11 cellular contexts compared by ENCODE assay signal in genomic region chr11:92765418-92765817, GRCh38.
A peak's percentile ranks its signal among the peaks of the same experiment; 100 is the strongest.
DNase-seq lines count a peak whose midpoint lies in the region; ATAC-seq and TF ChIP-seq lines count a peak whose summit lies in the region.
"Had no signal": no experiment of that assay in that cellular context is flagged by ENCODE, and none has a peak within 500 bp of the region (broad histone marks: within the 10 kb centered on the region; RNA-seq: fewer than 3 reads in every experiment).

No MANE protein-coding gene starts in this region.

- H2AFZ ChIP-seq in OCI-LY3 (ENCODE audit: low read depth, low read length) (0 out of 2 replicates have a peak overlapping the region, but pooled peaks have one; percentile 8), smooth muscle cell (ENCODE audit: low read depth) (no peak overlapping the region)

- no peak overlapping the region for H3K27ac ChIP-seq in OCI-LY3 (ENCODE audit: low read length)
- H3K27ac ChIP-seq in smooth muscle cell (ENCODE audit: low read depth) = no peak overlapping the region

- H3K9ac ChIP-seq in OCI-LY3 (ENCODE audit: low read length) (no peak overlapping the region), smooth muscle cell (ENCODE audit: low read depth) (no peak overlapping the region)

- H3K36me3 Mint-ChIP-seq in activated T-cell treated with anti-CD3 and anti-CD28 coated beads, Interleukin-2, amount 50 U/mL, for 72 hours (ENCODE audit: insufficient read depth in 2 of 2) = peaks cover 0 to 3% of the 10 kb centered on the region in 2 donors
- no peaks in the 10 kb centered on the region for H3K36me3 Mint-ChIP-seq in endothelial cell (ENCODE audit: low read depth, unreplicated experiment)

- H3K9me3 ChIP-seq in OCI-LY3 (ENCODE audit: insufficient read depth, low read length) = no peaks in the 10 kb centered on the region
- no peaks in the 10 kb centered on the region for H3K9me3 ChIP-seq in smooth muscle cell (replicated peaks; ENCODE audit: low read depth)

- DNase-seq in activated T-cell treated with anti-CD3 and anti-CD28 coated beads, Interleukin-2, amount 50 U/mL, for 72 hours = no peak
- DNase-seq in activated T-cell treated with anti-CD3 and anti-CD28 coated beads, Interleukin-2, amount 50 U/mL, for 48 hours = no peak
- DNase-seq in endothelial cell (ENCODE audit: low spot score) (no peak), smooth muscle cell (lab: John Stamatoyannopoulos, UW; ENCODE audit: unreplicated experiment) (no peak), NCI-H1048 (lab: John Stamatoyannopoulos, UW) (no peak), SHP77 treated with DMSO at 0.1 percent for 48 hours (lab: John Stamatoyannopoulos, UW) (no peak)
- DNase-seq: NCI-H1436, NCI-H2029 treated with DMSO at 0.1 percent for 48 hours, NCI-H345 had no signal

- H3K4me3 ChIP-seq in OCI-LY3 (ENCODE audit: low read length) = peak overlapping the region; percentile 2; the same call in 1 of the 2 replicates
- no peak overlapping the region for H3K4me3 ChIP-seq in smooth muscle cell

- H3F3A ChIP-seq in smooth muscle cell (ENCODE audit: low read depth) = no peaks in the 10 kb centered on the region

- WGBS in smooth muscle cell (ENCODE audit: low lambda C conversion rate) = 88% methylated on average over 4 of the region's 4 CpGs

- no peak for ATAC-seq in activated T-cell treated with anti-CD3 and anti-CD28 coated beads, Interleukin-2, amount 50 U/mL, for 72 hours (replicated peaks in 1 of 2)
- ATAC-seq in esophagus mucosa = no peak

- peaks cover 16% of the 10 kb centered on the region for H3K4me1 ChIP-seq in OCI-LY3 (ENCODE audit: low read length)
- H3K4me1 ChIP-seq in smooth muscle cell (ENCODE audit: low read depth) = no peaks in the 10 kb centered on the region

- H3K9me3 Mint-ChIP-seq in activated T-cell treated with anti-CD3 and anti-CD28 coated beads, Interleukin-2, amount 50 U/mL, for 72 hours = peaks cover 0 to 2% of the 10 kb centered on the region in 2 donors
- H3K9me3 Mint-ChIP-seq in endothelial cell (ENCODE audit: unreplicated experiment) = no peaks in the 10 kb centered on the region

- H3K36me3 ChIP-seq in OCI-LY3 (replicated peaks; ENCODE audit: low read depth, low read length) = no peaks in the 10 kb centered on the region
- no peaks in the 10 kb centered on the region for H3K36me3 ChIP-seq in smooth muscle cell (ENCODE audit: low read depth)

- no peak overlapping the region for H3K27ac Mint-ChIP-seq in activated T-cell treated with anti-CD3 and anti-CD28 coated beads, Interleukin-2, amount 50 U/mL, for 72 hours
- peak overlapping the region; percentile 99 for H3K27ac Mint-ChIP-seq in endothelial cell (ENCODE audit: unreplicated experiment)

- H4K20me1 ChIP-seq in OCI-LY3 (ENCODE audit: insufficient read depth, low read length) = no peaks in the 10 kb centered on the region
- H4K20me1 ChIP-seq in smooth muscle cell (ENCODE audit: low read depth) = no peaks in the 10 kb centered on the region

- H3K27me3 Mint-ChIP-seq in activated T-cell treated with anti-CD3 and anti-CD28 coated beads, Interleukin-2, amount 50 U/mL, for 72 hours (ENCODE audit: low read depth) = peaks cover 19% of the 10 kb centered on the region
- peaks cover 7% of the 10 kb centered on the region for H3K27me3 Mint-ChIP-seq in endothelial cell (ENCODE audit: unreplicated experiment)

- peaks cover 9% of the 10 kb centered on the region for H3K4me1 Mint-ChIP-seq in activated T-cell treated with anti-CD3 and anti-CD28 coated beads, Interleukin-2, amount 50 U/mL, for 72 hours (ENCODE audit: low read depth)
- peaks cover 63% of the 10 kb centered on the region for H3K4me1 Mint-ChIP-seq in endothelial cell (ENCODE audit: unreplicated experiment)

- peak overlapping the region; percentile 17 to 75 for H3K4me3 Mint-ChIP-seq in activated T-cell treated with anti-CD3 and anti-CD28 coated beads, Interleukin-2, amount 50 U/mL, for 72 hours
- no peak overlapping the region for H3K4me3 Mint-ChIP-seq in endothelial cell (ENCODE audit: unreplicated experiment)

- TF ChIP-seq CTCF in OCI-LY3 (IDR thresholded peaks at IDR 0.05; ENCODE audit: low read depth, low read length) = no peak
- no peak for TF ChIP-seq CTCF in endothelial cell (IDR thresholded peaks at IDR 0.05; ENCODE audit: unreplicated experiment)
- TF ChIP-seq CTCF in smooth muscle cell (IDR thresholded peaks at IDR 0.05; ENCODE audit: borderline replicate concordance, insufficient read depth, poor library complexity, severe bottlenecking) = no peak

- H3K79me2 ChIP-seq in OCI-LY3 (ENCODE audit: low read length) (no peaks in the 10 kb centered on the region), smooth muscle cell (ENCODE audit: low read depth) (no peaks in the 10 kb centered on the region)

- H3K27me3 ChIP-seq in OCI-LY3 (ENCODE audit: low read depth, low read length) (no peaks in the 10 kb centered on the region), smooth muscle cell (ENCODE audit: low read depth) (no peaks in the 10 kb centered on the region)

- H3K4me2 ChIP-seq in OCI-LY3 (ENCODE audit: low read length) (peak overlapping the region; percentile 45), smooth muscle cell (peak overlapping the region; percentile 69)
